In genomic region chr19:51441410-51442390, GRCh38 we compare ENCODE assay signal across 8 cellular contexts. TPM values are rescaled to one million over a fixed set of nuclear protein-coding genes. Genes with fewer than 3 reads are reported as not detected.
DNase-seq lines count a peak whose midpoint lies in the region; FAIRE-seq and TF ChIP-seq lines count a peak whose summit lies in the region.

No MANE protein-coding gene starts in this region.

- TF ChIP-seq CTCF in GM12864 (IDR thresholded peaks at IDR 0.05; ENCODE audit: low read depth, low read length, missing control alignments) (peak; percentile 9), sigmoid colon (IDR thresholded peaks at IDR 0.05) (no peak), A673 (conservative IDR thresholded peaks at IDR 0.05; ENCODE audit: low read depth, low read length) (no peak)

- no peaks in the 10 kb centered on the region for H3F3A ChIP-seq in GM23248 (ENCODE audit: insufficient read depth)

- H3K9me2 ChIP-seq in GM23248 (ENCODE audit: insufficient read depth) = no peaks in the 10 kb centered on the region

- FAIRE-seq in H54 (lab: Jason Lieb, UNC) = peak; percentile 27

- H3K79me2 ChIP-seq in GM23248 (ENCODE audit: insufficient read depth) = no peaks in the 10 kb centered on the region

- H3K27ac ChIP-seq in sigmoid colon (no peak overlapping the region), GM23248 (no peak overlapping the region), A673 (ENCODE audit: low read depth, low read length, poor library complexity, severe bottlenecking) (no peak overlapping the region)

- CTCF ChIA-PET in A673 (lab: Charles Lee) = no interaction called here

- H3K9me3 ChIP-seq in sigmoid colon = no peaks in the 10 kb centered on the region
- H3K9me3 ChIP-seq in GM23248 (ENCODE audit: low read depth) = no peaks in the 10 kb centered on the region
- no peaks in the 10 kb centered on the region for H3K9me3 ChIP-seq in A673 (ENCODE audit: low read depth, low read length, poor library complexity, severe bottlenecking)

- H3K4me1 ChIP-seq in sigmoid colon (no peaks in the 10 kb centered on the region), GM23248 (ENCODE audit: insufficient read depth) (no peaks in the 10 kb centered on the region), A673 (ENCODE audit: insufficient read depth, low read length, poor library complexity, severe bottlenecking) (no peaks in the 10 kb centered on the region)

- DNase-seq in GM12864 (ENCODE audit: low read depth) (peak; percentile 91), H54 (ENCODE audit: insufficient read length, low spot score) (no peak), NK-92 (lab: John Stamatoyannopoulos, UW; ENCODE audit: unreplicated experiment) (peak; percentile 56), sigmoid colon (peak; percentile 46), GM23248 (no peak), A673 (ENCODE audit: low spot score) (no peak), LoVo (ENCODE audit: low spot score) (no peak)
- peak; percentile 92 to 93 for DNase-seq in activated T-cell treated with anti-CD3 and anti-CD28 coated beads, Interleukin-2, amount 50 U/mL, for 48 hours

- no peak overlapping the region for H3K9ac ChIP-seq in GM23248

- WGBS in sigmoid colon, 2 donors = 40 to 57% methylated on average over 31 of the region's 31 CpGs
- 35 to 41% methylated on average over 31 of the region's 31 CpGs for WGBS in GM23248 (ENCODE audit: low coverage in 1 of 2, low lambda C conversion rate in 2 of 2, missing lambda C conversion rate in 2 of 2), 2 experiments

- no TSS peak for BruUV-seq in A673 (replicated peaks; lab: Mats Ljungman, UMichigan)

- H2AFZ ChIP-seq in GM23248 = no peak overlapping the region

- TF ChIP-seq POLR2A in H54 (IDR thresholded peaks at IDR 0.05; ENCODE audit: low read depth, low read length) (no peak), sigmoid colon (IDR thresholded peaks at IDR 0.05) (no peak)

- H3K4me3 ChIP-seq in GM12864 (ENCODE audit: low read depth, low read length) (peak overlapping the region; percentile 22), sigmoid colon (no peak overlapping the region), GM23248 (no peak overlapping the region), A673 (ENCODE audit: low read depth, low read length, poor library complexity, severe bottlenecking) (no peak overlapping the region)

- POLR2A ChIA-PET in A673 (lab: Charles Lee; ENCODE audit: low non-redundant PET) = no interaction called here

- H3K27me3 ChIP-seq in sigmoid colon = peaks cover 0 to 62% (median 7%) of the 10 kb centered on the region in 3 donors
- H3K27me3 ChIP-seq in GM23248 (replicated peaks; ENCODE audit: insufficient read depth) = no peaks in the 10 kb centered on the region; the same call in 1 of the 2 replicates
- peaks cover 49% of the 10 kb centered on the region for H3K27me3 ChIP-seq in A673 (replicated peaks; ENCODE audit: insufficient read depth, low read depth, low read length, poor library complexity)

- H3K4me2 ChIP-seq in GM23248 (ENCODE audit: unreplicated experiment) = no peak overlapping the region

- H3K36me3 ChIP-seq in sigmoid colon (no peaks in the 10 kb centered on the region), GM23248 (ENCODE audit: low read depth) (no peaks in the 10 kb centered on the region), A673 (ENCODE audit: insufficient read depth, low read length, poor library complexity, severe bottlenecking) (no peaks in the 10 kb centered on the region)

- no peaks in the 10 kb centered on the region for H4K20me1 ChIP-seq in GM23248 (ENCODE audit: insufficient read depth)

- in situ Hi-C loops in GM23248 (cut with MboI) = no loop called here

- TF ChIP-seq EP300 in sigmoid colon (IDR thresholded peaks at IDR 0.05) = no peak

- intact Hi-C loops in sigmoid colon (cut with DNase I) = no loop called here
- intact Hi-C loops in A673 (cut with micrococcal nuclease; ENCODE audit: unreplicated experiment) = no loop called here

RNA-seq across cellular contexts. Expression of gene SIGLEC8, which starts 16.6 kb away (rescaled TPM):
- under 1 TPM in 1 of 4 donors, not detected in 3; 0.36 TPM for total RNA-seq in sigmoid colon
- polyA plus RNA-seq in sigmoid colon = 1 to 10 TPM in 2 of 3 donors, under 1 TPM in 1; 0.60 to 4.9 (median 1.9) TPM
- total RNA-seq in GM23248 (2014; rRNA removed; shearing (Covaris generic)) = not detected in 2 replicates
- polyA plus RNA-seq in GM23248 (2016; fragmentation: Nextera tagmentation; extraction: Ambion mirVana) = not detected in 2 replicates
- total RNA-seq in A673 (2021) = not detected in 2 replicates

RNA-seq across cellular contexts. Expression of gene SIGLEC10, which starts 24.3 kb away (rescaled TPM):
- total RNA-seq in sigmoid colon = 10 to 100 TPM in 1 of 4 donors, 1 to 10 TPM in 2, under 1 TPM in 1; 0.83 to 13.8 (median 2.5) TPM
- polyA plus RNA-seq in sigmoid colon = 10 to 100 TPM in 2 of 3 donors, 1 to 10 TPM in 1; 1.8 to 14.4 (median 11.8) TPM
- not detected in 2 replicates for total RNA-seq in GM23248 (2014; rRNA removed; shearing (Covaris generic))
- polyA plus RNA-seq in GM23248 (2016; fragmentation: Nextera tagmentation; extraction: Ambion mirVana) = not detected in 2 replicates
- total RNA-seq in A673 (2021) = not detected in 2 replicates

RNA-seq across cellular contexts. Expression of gene CEACAM18, which starts 36.6 kb away (rescaled TPM):
- total RNA-seq in sigmoid colon (not detected), A673 (2021) (not detected in 2 replicates)
- polyA plus RNA-seq in sigmoid colon (not detected), GM23248 (2016; fragmentation: Nextera tagmentation; extraction: Ambion mirVana) (not detected in 2 replicates)
- not detected in 2 replicates for total RNA-seq in GM23248 (2014; rRNA removed; shearing (Covaris generic))

RNA-seq across cellular contexts. Expression of gene C19orf84, which starts 51.3 kb away (rescaled TPM):
- total RNA-seq in sigmoid colon (not detected), A673 (2021) (not detected in 2 replicates)
- polyA plus RNA-seq in sigmoid colon (under 1 TPM in 1 of 3 donors, not detected in 2; 0.10 TPM), GM23248 (2016; fragmentation: Nextera tagmentation; extraction: Ambion mirVana) (not detected in 2 replicates)
- not detected in 2 replicates for total RNA-seq in GM23248 (2014; rRNA removed; shearing (Covaris generic))

RNA-seq across cellular contexts. Expression of gene LIM2, which starts 53.9 kb away (rescaled TPM):
- total RNA-seq in sigmoid colon (not detected), A673 (2021) (not detected in 2 replicates)
- polyA plus RNA-seq in sigmoid colon (not detected), GM23248 (2016; fragmentation: Nextera tagmentation; extraction: Ambion mirVana) (not detected in 2 replicates)
- not detected in 2 replicates for total RNA-seq in GM23248 (2014; rRNA removed; shearing (Covaris generic))

Comparison
In these comparisons a context has a peak if more than half of its experiments do, and no peak if none do; other contexts are left out.
1. DNase-seq: peak in GM12864 (single experiment), NK-92 (single experiment), activated T-cell treated with anti-CD3 and anti-CD28 coated beads, Interleukin-2, amount 50 U/mL, for 48 hours (2 of 2) and sigmoid colon (single experiment); none in H54 (single experiment), GM23248 (single experiment), A673 (single experiment) and LoVo (single experiment).